ENCODE assay signal across 11 cellular contexts in the genomic region with DNA sequence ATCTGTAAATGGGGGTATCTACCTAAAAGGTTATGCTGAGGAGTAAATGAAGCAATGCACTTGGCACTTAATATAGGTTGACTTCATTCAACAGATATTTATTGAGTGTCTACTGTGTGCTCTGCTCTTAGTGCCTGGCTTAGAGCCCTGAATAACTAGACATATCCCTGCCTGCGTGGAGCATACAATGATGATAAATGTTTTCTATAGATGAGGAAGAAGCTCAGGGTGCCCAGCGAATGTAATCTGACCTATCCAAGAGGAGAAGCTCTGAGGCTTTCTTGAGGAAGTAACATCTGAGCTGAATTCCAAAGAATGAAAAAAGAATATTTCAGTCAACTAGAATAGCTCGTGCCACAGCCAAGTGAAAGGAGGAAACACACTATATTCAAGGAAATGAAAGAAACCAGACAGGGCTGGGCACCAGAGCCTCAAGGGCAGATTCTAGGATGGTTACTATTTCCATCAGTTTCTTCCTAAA. TPM values are rescaled to one million over a fixed set of nuclear protein-coding genes. Genes with fewer than 3 reads are reported as not detected.
A peak's percentile ranks its signal among the peaks of the same experiment; 100 is the strongest.
DNase-seq lines count a peak whose midpoint lies in the region; ATAC-seq and TF ChIP-seq lines count a peak whose summit lies in the region.
"Had no signal": no experiment of that assay in that cellular context is flagged by ENCODE, and none has a peak within 500 bp of the region (broad histone marks: within the 10 kb centered on the region; RNA-seq: fewer than 3 reads in every experiment).

No MANE protein-coding gene starts in this region.

- ATAC-seq in upper lobe of left lung (ENCODE audit: low FRiP score in 2 of 2) = peak; percentile 9 to 71
- no peak for ATAC-seq in GM18873 (IDR thresholded peaks at IDR 0.05; ENCODE audit: low FRiP score, unreplicated experiment)
- no peak for ATAC-seq in HG02642 (IDR thresholded peaks at IDR 0.05; ENCODE audit: poor library complexity, unreplicated experiment)
- no peak for ATAC-seq in HG03354 (IDR thresholded peaks at IDR 0.05; ENCODE audit: poor library complexity, severe bottlenecking, unreplicated experiment)

- H3K9me3 ChIP-seq in mucosa of stomach (ENCODE audit: control insufficient read depth, low read length) = no peaks in the 10 kb centered on the region
- peaks cover 0 to 9% (median 4%) of the 10 kb centered on the region in 4 donors for H3K9me3 ChIP-seq in upper lobe of left lung

- TF ChIP-seq CTCF in epithelial cell of esophagus (IDR thresholded peaks at IDR 0.05; ENCODE audit: insufficient read depth, low read depth, low read length, missing control alignments) = no peak
- TF ChIP-seq CTCF in upper lobe of left lung (IDR thresholded peaks at IDR 0.05) = no peak

- peak overlapping the region; percentile 63 to 79 (median 76) for H3K27ac ChIP-seq in upper lobe of left lung
- H3K27ac ChIP-seq: KMS-11 had no signal

- WGBS in upper lobe of left lung, 2 donors = 24 to 46% methylated on average over 3 of the region's 3 CpGs

- no peak for TF ChIP-seq EP300 in upper lobe of left lung (IDR thresholded peaks at IDR 0.05)

- TF ChIP-seq POLR2A in upper lobe of left lung (IDR thresholded peaks at IDR 0.05) = no peak

- H3K4me1 ChIP-seq in mucosa of stomach (ENCODE audit: control insufficient read depth, insufficient read depth, low read length) (peaks cover 38% of the 10 kb centered on the region), upper lobe of left lung (peaks cover 19 to 70% (median 45%) of the 10 kb centered on the region in 4 donors)

- H3K36me3 ChIP-seq in mucosa of stomach (ENCODE audit: control insufficient read depth, insufficient read depth, low read length) (no peaks in the 10 kb centered on the region), upper lobe of left lung (peaks cover 7 to 21% (median 16%) of the 10 kb centered on the region in 4 donors)

- DNase-seq in NOMO-1 (lab: John Stamatoyannopoulos, UW; ENCODE audit: unreplicated experiment in 2 of 2) = peak; percentile 33 to 61
- DNase-seq in NOMO-1 treated with dmso at 0.1 percent for 144 hours (lab: John Stamatoyannopoulos, UW; ENCODE audit: unreplicated experiment) = no peak
- peak; percentile 30 for DNase-seq in epithelial cell of esophagus (ENCODE audit: low read depth)
- DNase-seq in upper lobe of left lung = no peak
- DNase-seq: 8988T; activated naive CD4-positive, alpha-beta T cell treated with Interleukin-2 at 50 U/mL for 16 hours had no signal

- peak overlapping the region; percentile 8 for H3K9ac ChIP-seq in mucosa of stomach (ENCODE audit: low read length)
- H3K9ac ChIP-seq: KMS-11 had no signal

- no peaks in the 10 kb centered on the region for H3K27me3 ChIP-seq in mucosa of stomach (ENCODE audit: control insufficient read depth, insufficient read depth, low read length)
- no peaks in the 10 kb centered on the region for H3K27me3 ChIP-seq in upper lobe of left lung

- H3K4me3 ChIP-seq in epithelial cell of esophagus (ENCODE audit: low read length) (no peak overlapping the region), mucosa of stomach (ENCODE audit: low read length) (no peak overlapping the region), upper lobe of left lung (no peak overlapping the region)

RNA-seq across cellular contexts. Expression of gene HIGD1C, which starts 17.9 kb away (rescaled TPM):
- total RNA-seq in upper lobe of left lung = not detected

Comparison
In these comparisons a context has a peak if more than half of its experiments do, and no peak if none do; other contexts are left out.
1. DNase-seq: peak in NOMO-1 (2 of 2) and epithelial cell of esophagus (single experiment); none in NOMO-1 treated with dmso at 0.1 percent for 144 hours (single experiment) and upper lobe of left lung (0 of 2).
2. ATAC-seq: peak in upper lobe of left lung (2 of 2); none in GM18873 (single experiment), HG02642 (single experiment) and HG03354 (single experiment).